In genomic region chr11:76835928-76836612, GRCh38 we compare ENCODE assay signal across 10 cellular contexts. TPM values are rescaled to one million over a fixed set of nuclear protein-coding genes. Genes with fewer than 3 reads are reported as not detected.
DNase-seq lines count a peak whose midpoint lies in the region; ATAC-seq, FAIRE-seq and TF ChIP-seq lines count a peak whose summit lies in the region.
"Had no signal": no experiment of that assay in that cellular context is flagged by ENCODE, and none has a peak within 500 bp of the region (broad histone marks: within the 10 kb centered on the region; RNA-seq: fewer than 3 reads in every experiment).

No MANE protein-coding gene starts in this region.

- H3K4me3 ChIP-seq in bronchial epithelial cell (ENCODE audit: low read depth, low read length) (no peak overlapping the region), mucosa of rectum (ENCODE audit: low read length in 2 of 2) (no peak overlapping the region)

- no peaks in the 10 kb centered on the region for H3K9me3 Mint-ChIP-seq in activated T-cell treated with anti-CD3 and anti-CD28 coated beads, Interleukin-2, amount 50 U/mL, for 4 hours
- H3K9me3 Mint-ChIP-seq: activated CD4-positive, alpha-beta memory T cell treated with anti-CD3 and anti-CD28 coated beads for 36 hours had no signal

- no peaks in the 10 kb centered on the region for H3K9me3 ChIP-seq in mucosa of rectum (ENCODE audit: control insufficient read depth in 2 of 2, low read length in 2 of 2)

- peak overlapping the region; percentile 41 to 54 for H3K27ac ChIP-seq in mucosa of rectum (ENCODE audit: low read depth in 2 of 2, low read length in 2 of 2)

- intact Hi-C loops in posterior vena cava (cut with DNase I): no loop called here

- no peak overlapping the region for H3K9ac ChIP-seq in mucosa of rectum (ENCODE audit: low read depth in 1 of 2, low read length in 2 of 2)

- ATAC-seq in GM18861 (IDR thresholded peaks at IDR 0.05; ENCODE audit: unreplicated experiment) (no peak), GM21723 (IDR thresholded peaks at IDR 0.05; ENCODE audit: unreplicated experiment) (no peak)
- no peak for ATAC-seq in activated T-cell treated with anti-CD3 and anti-CD28 coated beads, Interleukin-2, amount 50 U/mL, for 4 hours

- DNase-seq in D721Med (ENCODE audit: insufficient read length, low spot score): peak; percentile 21
- peak; percentile 91 for DNase-seq in NCI-H2029 treated with DMSO at 0.1 percent for 48 hours (lab: John Stamatoyannopoulos, UW)
- DNase-seq in bronchial epithelial cell (ENCODE audit: low read depth): peak; percentile 45
- DNase-seq in activated T-cell treated with anti-CD3 and anti-CD28 coated beads, Interleukin-2, amount 50 U/mL, for 4 hours: no peak
- no peak for DNase-seq in posterior vena cava (ENCODE audit: low spot score)
- DNase-seq: activated CD4-positive, alpha-beta memory T cell treated with anti-CD3 and anti-CD28 coated beads for 36 hours; effector CD8-positive, alpha-beta T cell had no signal

- H3K36me3 ChIP-seq in bronchial epithelial cell (ENCODE audit: control insufficient read depth, insufficient read depth, low read length) (no peaks in the 10 kb centered on the region), mucosa of rectum (ENCODE audit: control insufficient read depth in 2 of 2, insufficient read depth in 2 of 2, low read length in 2 of 2) (no peaks in the 10 kb centered on the region)

- no peak overlapping the region for H3K4me3 Mint-ChIP-seq in activated T-cell treated with anti-CD3 and anti-CD28 coated beads, Interleukin-2, amount 50 U/mL, for 4 hours
- H3K4me3 Mint-ChIP-seq: activated CD4-positive, alpha-beta memory T cell treated with anti-CD3 and anti-CD28 coated beads for 36 hours had no signal

- FAIRE-seq in D721Med (lab: Jason Lieb, UNC) (no peak), bronchial epithelial cell (lab: Jason Lieb, UNC) (no peak)

- H3K4me1 Mint-ChIP-seq in activated T-cell treated with anti-CD3 and anti-CD28 coated beads, Interleukin-2, amount 50 U/mL, for 4 hours (ENCODE audit: low read depth): no peaks in the 10 kb centered on the region

- peaks cover 14% of the 10 kb centered on the region for H3K27me3 Mint-ChIP-seq in activated T-cell treated with anti-CD3 and anti-CD28 coated beads, Interleukin-2, amount 50 U/mL, for 4 hours (ENCODE audit: low read depth)

- TF ChIP-seq CTCF in D721Med (IDR thresholded peaks at IDR 0.05; ENCODE audit: insufficient read depth, missing control alignments) (no peak), bronchial epithelial cell (IDR thresholded peaks at IDR 0.05; ENCODE audit: insufficient read depth, low read length, severe bottlenecking) (no peak)

- H3K36me3 Mint-ChIP-seq in activated T-cell treated with anti-CD3 and anti-CD28 coated beads, Interleukin-2, amount 50 U/mL, for 4 hours (ENCODE audit: insufficient read depth): no peaks in the 10 kb centered on the region
- H3K36me3 Mint-ChIP-seq: activated CD4-positive, alpha-beta memory T cell treated with anti-CD3 and anti-CD28 coated beads for 36 hours had no signal

- peaks cover 15 to 43% of the 10 kb centered on the region in 2 donors for H3K4me1 ChIP-seq in mucosa of rectum (ENCODE audit: control insufficient read depth in 2 of 2, insufficient read depth in 2 of 2, low read length in 2 of 2)

- H3K27me3 ChIP-seq in bronchial epithelial cell (ENCODE audit: control insufficient read depth, insufficient read depth, low read length) (no peaks in the 10 kb centered on the region), mucosa of rectum (ENCODE audit: control insufficient read depth in 2 of 2, insufficient read depth in 2 of 2, low read length in 2 of 2) (no peaks in the 10 kb centered on the region)

RNA-seq across cellular contexts. Expression of gene ACER3, which starts 24.6 kb away (rescaled TPM):
- total RNA-seq in bronchial epithelial cell: 5.4 and 12.4 TPM in 2 replicates
- total RNA-seq in activated T-cell treated with anti-CD3 and anti-CD28 coated beads, Interleukin-2, amount 50 U/mL, for 4 hours: 10 to 100 TPM in 2 of 3 donors, 1 to 10 TPM in 1; 7.8 to 10.3 (median 10.2) TPM
- total RNA-seq in posterior vena cava: 10 to 100 TPM; 22.0 to 27.0 TPM

RNA-seq across cellular contexts. Expression of gene TSKU, which starts 52.9 kb away (rescaled TPM):
- total RNA-seq in bronchial epithelial cell (8.2 and 11.1 TPM in 2 replicates), posterior vena cava (10 to 100 TPM; 64.0 to 77.6 TPM)
- under 1 TPM; 0.16 to 0.38 (median 0.30) TPM for total RNA-seq in activated T-cell treated with anti-CD3 and anti-CD28 coated beads, Interleukin-2, amount 50 U/mL, for 4 hours

Comparison
In these comparisons a context has a peak if more than half of its experiments do, and no peak if none do; other contexts are left out.
1. DNase-seq: peak in D721Med (single experiment), NCI-H2029 treated with DMSO at 0.1 percent for 48 hours (single experiment) and bronchial epithelial cell (single experiment); none in activated T-cell treated with anti-CD3 and anti-CD28 coated beads, Interleukin-2, amount 50 U/mL, for 4 hours (single experiment) and posterior vena cava (single experiment).